22 cellular contexts compared by ENCODE assay signal in genomic region chr13:93776936-93777335, GRCh38.
DNase-seq lines count a peak whose midpoint lies in the region; ATAC-seq and TF ChIP-seq lines count a peak whose summit lies in the region.
"Had no signal": no experiment of that assay in that cellular context is flagged by ENCODE, and none has a peak within 500 bp of the region (broad histone marks: within the 10 kb centered on the region; RNA-seq: fewer than 3 reads in every experiment).

No MANE protein-coding gene starts in this region.

- 76% methylated on average over 5 of the region's 5 CpGs for WGBS in SK-N-SH (ENCODE audit: low lambda C conversion rate)

- no peaks in the 10 kb centered on the region for H3K9me2 ChIP-seq in SK-N-SH

- H3K4me3 Mint-ChIP-seq in nephron progenitor cell: no peak overlapping the region
- no peak overlapping the region for H3K4me3 Mint-ChIP-seq in effector memory CD8-positive, alpha-beta T cell
- H3K4me3 Mint-ChIP-seq: activated naive CD4-positive, alpha-beta T cell treated with anti-CD3 and anti-CD28 coated beads for 36 hours; CD4-positive, alpha-beta T cell; natural killer cell had no signal

- POLR2A ChIA-PET in SK-N-SH (lab: Yijun Ruan, JAX): no interaction called here

- no peak for TF ChIP-seq CTCF in SK-N-SH (IDR thresholded peaks at IDR 0.05)
- no peak for TF ChIP-seq CTCF in nephron progenitor cell (IDR thresholded peaks at IDR 0.05)

- H3K27me3 Mint-ChIP-seq in nephron progenitor cell (ENCODE audit: low read depth, poor library complexity): no peaks in the 10 kb centered on the region
- H3K27me3 Mint-ChIP-seq in effector memory CD8-positive, alpha-beta T cell: peaks cover 0 to 5% of the 10 kb centered on the region in 2 donors
- H3K27me3 Mint-ChIP-seq: CD4-positive, alpha-beta T cell had no signal

- H3K27ac Mint-ChIP-seq in nephron progenitor cell: no peak overlapping the region
- H3K27ac Mint-ChIP-seq in effector memory CD8-positive, alpha-beta T cell: no peak overlapping the region
- H3K27ac Mint-ChIP-seq: activated naive CD4-positive, alpha-beta T cell treated with anti-CD3 and anti-CD28 coated beads for 36 hours; CD4-positive, alpha-beta T cell; natural killer cell had no signal

- H3K4me2 ChIP-seq in SK-N-SH: peak overlapping the region; percentile 61; the same call in 1 of the 2 replicates

- H3K4me1 Mint-ChIP-seq in nephron progenitor cell: no peaks in the 10 kb centered on the region
- H3K4me1 Mint-ChIP-seq in effector memory CD8-positive, alpha-beta T cell (ENCODE audit: low read depth in 2 of 2): no peaks in the 10 kb centered on the region
- H3K4me1 Mint-ChIP-seq: natural killer cell had no signal

- TF ChIP-seq EP300 in SK-N-SH (IDR thresholded peaks at IDR 0.05; ENCODE audit: borderline replicate concordance in 1 of 2, low read depth in 1 of 2, low read length in 1 of 2): no peak

- H3K79me2 ChIP-seq in SK-N-SH (ENCODE audit: insufficient read depth): no peaks in the 10 kb centered on the region

- no peak overlapping the region for H3K4me3 ChIP-seq in SK-N-SH (ENCODE audit: low read depth in 2 of 2, low read length in 1 of 2)
- H3K4me3 ChIP-seq: gastroesophageal sphincter, lung, thyroid gland had no signal

- peaks cover 14% of the 10 kb centered on the region for H3F3A ChIP-seq in SK-N-SH (replicated peaks; ENCODE audit: insufficient read depth)

- H4K20me1 ChIP-seq in SK-N-SH (ENCODE audit: insufficient read depth): no peaks in the 10 kb centered on the region

- CTCF ChIA-PET in SK-N-SH (lab: Yijun Ruan, JAX): interaction anchor here (1.6 kb wide), 1 partner anchor 14 kb away, joined by 5 read pairs; no protein-coding TSS in a partner anchor

- H3K36me3 ChIP-seq in SK-N-SH (replicated peaks in 1 of 2; ENCODE audit: control insufficient read depth in 1 of 2, insufficient read depth in 2 of 2, low read length in 1 of 2): no peaks in the 10 kb centered on the region
- H3K36me3 ChIP-seq: gastroesophageal sphincter, thyroid gland had no signal

- H3K36me3 Mint-ChIP-seq in nephron progenitor cell (ENCODE audit: low read depth): no peaks in the 10 kb centered on the region
- no peaks in the 10 kb centered on the region for H3K36me3 Mint-ChIP-seq in effector memory CD8-positive, alpha-beta T cell (ENCODE audit: insufficient read depth)
- H3K36me3 Mint-ChIP-seq: natural killer cell had no signal

- H3K9me3 Mint-ChIP-seq in nephron progenitor cell: no peaks in the 10 kb centered on the region
- peaks cover 0 to 3% of the 10 kb centered on the region in 2 donors for H3K9me3 Mint-ChIP-seq in effector memory CD8-positive, alpha-beta T cell
- H3K9me3 Mint-ChIP-seq: CD4-positive, alpha-beta T cell; natural killer cell had no signal

- no peak overlapping the region for H3K9ac ChIP-seq in SK-N-SH

- no peaks in the 10 kb centered on the region for H3K9me3 ChIP-seq in SK-N-SH
- H3K9me3 ChIP-seq: gastroesophageal sphincter, thyroid gland had no signal

- DNase-seq in GM04504 (ENCODE audit: low read depth) (peak; percentile 19), SK-N-SH (no peak), fibroblast of peridontal ligament (ENCODE audit: extremely low read depth) (peak; percentile 75), stromal cell of bone marrow (ENCODE audit: low read depth) (peak; percentile 27), nephron progenitor cell (no peak)
- no peak for DNase-seq in effector memory CD8-positive, alpha-beta T cell
- DNase-seq: activated CD4-positive, alpha-beta T cell treated with anti-CD3 and anti-CD28 coated beads for 4 hours; activated CD8-positive, alpha-beta memory T cell treated with anti-CD3 and anti-CD28 coated beads, Interleukin-2, amount 50 U/mL, for 48 hours; activated naive CD4-positive, alpha-beta T cell treated with anti-CD3 and anti-CD28 coated beads for 36 hours; CD4-positive, alpha-beta T cell; DND-41; effector CD4-positive, alpha-beta T cell; KBM-7; natural killer cell; NCI-H1105 treated with DMSO at 0.1 percent for 48 hours; retina; stimulated activated CD4-positive, alpha-beta T cell treated with anti-CD3 and anti-CD28 coated beads, Interleukin-2, amount 100 ng/mL, for 24 hours; thyroid gland had no signal

- no peak for ATAC-seq in GM21786 (IDR thresholded peaks at IDR 0.05; ENCODE audit: unreplicated experiment)
- ATAC-seq in effector memory CD8-positive, alpha-beta T cell (replicated peaks): no peak
- no peak for ATAC-seq in GM18498 (IDR thresholded peaks at IDR 0.05; ENCODE audit: unreplicated experiment)
- ATAC-seq: gastroesophageal sphincter, natural killer cell had no signal

- H3K27me3 ChIP-seq in SK-N-SH (ENCODE audit: insufficient read depth): no peaks in the 10 kb centered on the region
- H3K27me3 ChIP-seq: gastroesophageal sphincter, thyroid gland had no signal

- peaks cover 0 to 36% of the 10 kb centered on the region in 2 experiments; a peak in 2 of 4 replicates for H3K4me1 ChIP-seq in SK-N-SH (ENCODE audit: control insufficient read depth in 1 of 2, insufficient read depth in 2 of 2, low read depth in 1 of 2, low read length in 1 of 2)
- H3K4me1 ChIP-seq: gastroesophageal sphincter, thyroid gland had no signal

- no peak for TF ChIP-seq RAD21 in SK-N-SH (IDR thresholded peaks at IDR 0.05; ENCODE audit: low read length)

- H3K27ac ChIP-seq in SK-N-SH (ENCODE audit: low read depth in 2 of 2, low read length in 1 of 2): peak overlapping the region in 1 of 2 experiments; percentile 82; a peak in 2 of 4 replicates
- H3K27ac ChIP-seq: gastroesophageal sphincter, thyroid gland had no signal

- H2AFZ ChIP-seq in SK-N-SH (ENCODE audit: low read depth): peak overlapping the region; percentile 79; the same call in 1 of the 2 replicates

TF ChIP-seq in SK-N-SH, 30 proteins besides CTCF, POLR2A, EP300 and RAD21:
- TF ChIP-seq FOXM1 (IDR thresholded peaks at IDR 0.05; ENCODE audit: low read depth): no peak
- TF ChIP-seq JUND (IDR thresholded peaks at IDR 0.05): no peak
- TF ChIP-seq RXRA (IDR thresholded peaks at IDR 0.05; ENCODE audit: borderline replicate concordance, low read depth): no peak
TF ChIP-seq in SK-N-SH: peak in this region for 0.

Comparison
In these comparisons a context has a peak if more than half of its experiments do, and no peak if none do; other contexts are left out.
1. DNase-seq: peak in GM04504 (single experiment), fibroblast of peridontal ligament (single experiment) and stromal cell of bone marrow (single experiment); none in SK-N-SH (single experiment), nephron progenitor cell (single experiment) and effector memory CD8-positive, alpha-beta T cell (0 of 3).